In the genomic region with DNA sequence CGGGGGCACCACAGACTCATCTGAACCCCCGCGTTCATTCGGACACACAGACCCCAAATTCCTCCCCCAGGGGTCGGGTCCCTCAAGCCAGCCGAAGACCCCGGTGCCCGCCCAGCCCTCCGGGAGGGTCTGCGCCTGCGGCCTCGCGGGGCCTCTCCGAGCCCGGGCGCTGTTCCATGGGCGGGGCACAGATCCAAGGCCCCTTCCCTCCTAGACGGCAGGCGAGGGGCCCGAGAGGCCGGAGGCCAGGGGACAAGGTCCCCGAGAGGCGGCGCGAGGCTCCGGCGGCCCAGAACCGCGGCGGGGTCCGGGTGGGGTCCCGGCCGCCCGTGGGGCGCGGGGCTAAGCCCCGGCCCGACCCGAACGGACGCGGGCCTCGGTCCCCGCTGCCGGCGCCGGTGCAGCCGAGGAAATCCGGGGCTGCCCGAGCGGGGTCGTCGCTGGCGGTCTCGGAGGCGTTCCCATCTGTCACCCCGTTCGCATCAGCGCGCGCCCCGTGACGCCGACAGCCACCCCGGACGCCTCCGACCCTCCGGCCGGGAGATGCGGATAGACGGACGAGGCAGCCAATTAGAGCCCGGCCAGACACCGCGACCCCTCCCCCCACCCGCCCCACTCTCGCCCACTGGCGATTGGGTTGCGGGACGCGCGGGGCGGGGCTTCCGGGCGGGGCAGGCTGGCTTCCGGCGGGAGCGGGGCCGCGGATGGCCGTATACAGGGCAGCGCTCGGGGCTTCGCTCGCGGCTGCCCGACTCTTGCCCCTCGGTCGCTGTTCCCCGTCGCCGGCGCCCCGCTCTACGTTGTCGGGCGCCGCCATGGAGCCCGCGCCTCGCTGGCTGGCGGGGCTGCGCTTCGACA, we compare ENCODE assay signal across 8 cellular contexts. TPM values are rescaled to one million over a fixed set of nuclear protein-coding genes. Genes with fewer than 3 reads are reported as not detected.
DNase-seq lines count a peak whose midpoint lies in the region; ATAC-seq and TF ChIP-seq lines count a peak whose summit lies in the region.

Gene SELENOO, plus strand, starts transcription at position 679 of the 858 bp plus-strand sequence. Its CDS starts 26 bp downstream, at position 705.

- H3K9me3 Mint-ChIP-seq in activated B cell treated with CpG ODN at 0.5 μM for 24 hours = no peaks in the 10 kb centered on the region

- peak in 2 of 3 donors; percentile 57 to 76 for TF ChIP-seq POLR2A in spleen (IDR thresholded peaks at IDR 0.05)

- peak within 1 kb of the TSS; percentile 35 for H3K27ac Mint-ChIP-seq in activated B cell treated with CpG ODN at 0.5 μM for 24 hours

- H3K27me3 Mint-ChIP-seq in activated B cell treated with CpG ODN at 0.5 μM for 24 hours = no peaks in the 10 kb centered on the region

- DNase-seq in NCI-H187 (lab: John Stamatoyannopoulos, UW) (peak; percentile 11 to 18), NCI-H187 treated with DMSO at 0.1 percent for 48 hours (lab: John Stamatoyannopoulos, UW) (no peak), NCI-H2227 treated with DMSO at 0.1 percent for 48 hours (lab: John Stamatoyannopoulos, UW) (peak; percentile 59), activated B cell treated with CpG ODN at 0.5 μM for 24 hours (peak; percentile 88), caudate nucleus (lab: John Stamatoyannopoulos, UW) (peak in 60 of 61 donors; percentile 60 to 97 (median 91)), inferior parietal cortex (ENCODE audit: extremely low spot score) (peak; percentile 87), spleen (peak; percentile 97)

- H3K36me3 Mint-ChIP-seq in activated B cell treated with CpG ODN at 0.5 μM for 24 hours (ENCODE audit: low read depth) = peaks cover 34% of the 10 kb centered on the region

- peaks cover 10 to 82% (median 37%) of the 10 kb centered on the region in 6 donors for H3K4me1 ChIP-seq in spleen

- peak within 1 kb of the TSS; percentile 31 for H3K27ac ChIP-seq in caudate nucleus (ENCODE audit: low read depth, low read length)
- H3K27ac ChIP-seq in spleen = peak within 1 kb of the TSS; percentile 69 to 95 (median 88)

- H3K27me3 ChIP-seq in spleen (replicated peaks in 1 of 7) = no peaks in the 10 kb centered on the region

- TF ChIP-seq CTCF in activated B cell treated with CpG ODN at 0.5 μM for 24 hours (IDR thresholded peaks at IDR 0.05) = no peak
- peak in 1 of 11 experiments; percentile 35 for TF ChIP-seq CTCF in spleen (IDR thresholded peaks at IDR 0.05 in 8 of 11, conservative IDR thresholded peaks at IDR 0.05 in 3 of 11)

- peaks cover 0 to 68% (median 30%) of the 10 kb centered on the region in 6 donors for H3K36me3 ChIP-seq in spleen

- peak within 1 kb of the TSS; percentile 85 for H3K4me3 Mint-ChIP-seq in activated B cell treated with CpG ODN at 0.5 μM for 24 hours

- ATAC-seq in HG03039 (IDR thresholded peaks at IDR 0.05; ENCODE audit: unreplicated experiment) (peak; percentile 52), activated B cell treated with CpG ODN at 0.5 μM for 24 hours (ENCODE audit: low read depth) (peak; percentile 93)

- H3K4me3 ChIP-seq in spleen = peak within 1 kb of the TSS; percentile 69 to 93 (median 75)

- peaks cover 27% of the 10 kb centered on the region for H3K4me1 Mint-ChIP-seq in activated B cell treated with CpG ODN at 0.5 μM for 24 hours

- H3K9me3 ChIP-seq in spleen = no peaks in the 10 kb centered on the region

- POLR2A ChIA-PET in activated B cell treated with CpG ODN at 0.5 μM for 24 hours (lab: Charles Lee) = interaction anchor here (0.8 to 4.9 kb wide), 5 partner anchors 9 to 307 kb away, joined by 3 to 72 read pairs (median 5); partner anchors contain the start of genes LMF2 and NCAPH2

- CTCF ChIA-PET in activated B cell treated with CpG ODN at 0.5 μM for 24 hours (lab: Charles Lee) = no interaction called here

- 0 to 1% (median 1%) methylated on average over 20 to 113 of the region's 114 CpGs for WGBS in spleen, 5 donors

- intact Hi-C loops in activated B cell treated with CpG ODN at 0.5 μM for 24 hours (cut with micrococcal nuclease) (loop anchor here (1.0 to 10.0 kb wide), 5 partner anchors 9 to 346 kb away; partner anchors contain the start of genes IL17REL, TRABD and ZBED4), spleen (cut with DNase I; ENCODE audit: low total_unique reads) (no loop called here)

RNA-seq across cellular contexts. Expression of gene SELENOO, which starts in this region (rescaled TPM):
- total RNA-seq in activated B cell treated with CpG ODN at 0.5 μM for 24 hours (33.9 and 39.0 TPM in 2 replicates), spleen (10 to 100 TPM; 25.4 to 31.7 (median 29.3) TPM)
- 10 to 100 TPM; 26.2 to 70.8 (median 47.0) TPM for polyA plus RNA-seq in spleen
